2 cellular contexts compared by ENCODE assay signal in the genomic region with DNA sequence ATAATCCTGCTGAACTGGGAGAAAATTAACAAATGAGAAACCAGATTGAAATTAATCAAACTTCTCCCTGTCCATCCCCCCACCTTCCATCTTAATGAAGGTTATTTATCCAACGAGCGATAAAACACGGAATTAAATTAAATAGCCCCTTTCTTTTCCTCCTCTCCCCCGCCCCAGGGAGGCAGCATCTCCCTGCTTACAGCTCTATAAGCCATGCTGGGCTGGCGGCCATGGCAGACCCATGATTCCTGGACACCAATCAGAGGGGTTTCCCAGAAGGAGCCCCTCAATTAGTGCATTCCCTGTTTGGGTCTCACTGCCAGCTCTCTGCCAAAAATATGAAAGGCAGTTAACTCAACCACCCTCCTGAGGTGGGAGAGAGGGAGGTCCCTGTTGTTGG.
TF ChIP-seq lines count a peak whose summit lies in the region.

No MANE protein-coding gene starts in this region.

TF ChIP-seq in SK-N-SH, 30 proteins besides CTCF, POLR2A, EP300 and RAD21 (continued from another document):
- TF ChIP-seq, protein P1, sequence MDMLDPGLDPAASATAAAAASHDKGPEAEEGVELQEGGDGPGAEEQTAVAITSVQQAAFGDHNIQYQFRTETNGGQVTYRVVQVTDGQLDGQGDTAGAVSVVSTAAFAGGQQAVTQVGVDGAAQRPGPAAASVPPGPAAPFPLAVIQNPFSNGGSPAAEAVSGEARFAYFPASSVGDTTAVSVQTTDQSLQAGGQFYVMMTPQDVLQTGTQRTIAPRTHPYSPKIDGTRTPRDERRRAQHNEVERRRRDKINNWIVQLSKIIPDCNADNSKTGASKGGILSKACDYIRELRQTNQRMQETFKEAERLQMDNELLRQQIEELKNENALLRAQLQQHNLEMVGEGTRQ (IDR thresholded peaks at IDR 0.05; ENCODE audit: borderline replicate concordance, low read depth, low read length), result no peak
- TF ChIP-seq FOXJ3 (CRISPR knock-in tag; IDR thresholded peaks at IDR 0.05) (no peak), GATA2 (CRISPR knock-in tag; IDR thresholded peaks at IDR 0.05) (no peak), JUND (IDR thresholded peaks at IDR 0.05) (no peak), NRF1 (IDR thresholded peaks at IDR 0.05; ENCODE audit: low read depth, low read length) (no peak)

TF ChIP-seq in SK-N-SH treated with all-trans-retinoic acid at 6 μM for 48 hours, 23 proteins besides CTCF, POLR2A, EP300 and RAD21 (continued from another document):
- TF ChIP-seq, protein P2, sequence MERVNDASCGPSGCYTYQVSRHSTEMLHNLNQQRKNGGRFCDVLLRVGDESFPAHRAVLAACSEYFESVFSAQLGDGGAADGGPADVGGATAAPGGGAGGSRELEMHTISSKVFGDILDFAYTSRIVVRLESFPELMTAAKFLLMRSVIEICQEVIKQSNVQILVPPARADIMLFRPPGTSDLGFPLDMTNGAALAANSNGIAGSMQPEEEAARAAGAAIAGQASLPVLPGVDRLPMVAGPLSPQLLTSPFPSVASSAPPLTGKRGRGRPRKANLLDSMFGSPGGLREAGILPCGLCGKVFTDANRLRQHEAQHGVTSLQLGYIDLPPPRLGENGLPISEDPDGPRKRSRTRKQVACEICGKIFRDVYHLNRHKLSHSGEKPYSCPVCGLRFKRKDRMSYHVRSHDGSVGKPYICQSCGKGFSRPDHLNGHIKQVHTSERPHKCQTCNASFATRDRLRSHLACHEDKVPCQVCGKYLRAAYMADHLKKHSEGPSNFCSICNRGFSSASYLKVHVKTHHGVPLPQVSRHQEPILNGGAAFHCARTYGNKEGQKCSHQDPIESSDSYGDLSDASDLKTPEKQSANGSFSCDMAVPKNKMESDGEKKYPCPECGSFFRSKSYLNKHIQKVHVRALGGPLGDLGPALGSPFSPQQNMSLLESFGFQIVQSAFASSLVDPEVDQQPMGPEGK (CRISPR knock-in tag; IDR thresholded peaks at IDR 0.05; ENCODE audit: borderline replicate concordance), result no peak
- TF ChIP-seq ARNTL (CRISPR knock-in tag; IDR thresholded peaks at IDR 0.05; ENCODE audit: borderline replicate concordance, low read depth) (no peak), ZNF565 (CRISPR knock-in tag; conservative IDR thresholded peaks at IDR 0.05; ENCODE audit: low read depth) (no peak), ZFP30 (CRISPR knock-in tag; IDR thresholded peaks at IDR 0.05) (no peak), ISL1 (CRISPR knock-in tag; IDR thresholded peaks at IDR 0.05) (no peak), ZFP3 (CRISPR knock-in tag; IDR thresholded peaks at IDR 0.05) (no peak)
